In genomic region chr1:100036718-100037664, GRCh38 we compare ENCODE assay signal across 8 cellular contexts.
DNase-seq lines count a peak whose midpoint lies in the region; ATAC-seq and TF ChIP-seq lines count a peak whose summit lies in the region.

No MANE protein-coding gene starts in this region.

- BruUV-seq in Calu3 (replicated peaks; lab: Mats Ljungman, UMichigan), result TSS peak; percentile 91

- DNase-seq in Calu3 (no peak), HCEC 1CT (peak; percentile 64), RWPE1 (ENCODE audit: low spot score) (peak; percentile 31), SHP77 treated with DMSO at 0.1 percent for 48 hours (lab: John Stamatoyannopoulos, UW) (no peak), dedifferentiated amniotic fluid mesenchymal stem cell (ENCODE audit: extremely low spot score) (no peak)
- DNase-seq in effector memory CD8-positive, alpha-beta T cell, result no peak
- no peak for DNase-seq in stimulated activated CD4-positive, alpha-beta T cell treated with anti-CD3 and anti-CD28 coated beads, Interleukin-15, amount 100 ng/mL, for 24 hours

- no peaks in the 10 kb centered on the region for H3K27me3 Mint-ChIP-seq in Calu3 (ENCODE audit: unreplicated experiment)
- H3K27me3 Mint-ChIP-seq in effector memory CD8-positive, alpha-beta T cell, result no peaks in the 10 kb centered on the region

- peaks cover 17% of the 10 kb centered on the region for H3K4me1 ChIP-seq in mucosa of stomach (ENCODE audit: control insufficient read depth, insufficient read depth, low read length)

- H3K9me3 Mint-ChIP-seq in Calu3 (ENCODE audit: low read depth, unreplicated experiment), result no peaks in the 10 kb centered on the region
- H3K9me3 Mint-ChIP-seq in effector memory CD8-positive, alpha-beta T cell, result no peaks in the 10 kb centered on the region

- POLR2A ChIA-PET in RWPE1 (lab: Yijun Ruan, JAX; ENCODE audit: low non-redundant PET), result no interaction called here

- intact Hi-C loops in Calu3 (cut with micrococcal nuclease; ENCODE audit: unreplicated experiment), result loop anchor here (5.0 kb wide), 1 partner anchor 95 kb away; the partner anchor contains the start of genes SASS6 and TRMT13

- CTCF ChIA-PET in Calu3 (lab: Charles Lee), result interaction anchor here (1.1 kb wide), 1 partner anchor 185 kb away, joined by 3 read pairs; no protein-coding TSS in a partner anchor
- CTCF ChIA-PET in RWPE1 (lab: Yijun Ruan, JAX), result no interaction called here

- no peak for TF ChIP-seq CTCF in Calu3 (IDR thresholded peaks at IDR 0.05; ENCODE audit: unreplicated experiment)
- no peak for TF ChIP-seq CTCF in RWPE1 (conservative IDR thresholded peaks at IDR 0.05; ENCODE audit: low read depth)

- peak overlapping the region; percentile 90 for H3K9ac ChIP-seq in mucosa of stomach (ENCODE audit: low read length)

- H3K4me3 ChIP-seq in mucosa of stomach (ENCODE audit: low read length), result peak overlapping the region; percentile 71

- no peaks in the 10 kb centered on the region for H3K4me1 Mint-ChIP-seq in Calu3 (ENCODE audit: low read depth, unreplicated experiment)
- H3K4me1 Mint-ChIP-seq in effector memory CD8-positive, alpha-beta T cell (ENCODE audit: low read depth in 2 of 2), result peaks cover 18 to 39% of the 10 kb centered on the region in 2 donors

- ATAC-seq in effector memory CD8-positive, alpha-beta T cell (replicated peaks), result no peak

- no peaks in the 10 kb centered on the region for H3K36me3 ChIP-seq in mucosa of stomach (ENCODE audit: control insufficient read depth, insufficient read depth, low read length)

- peak overlapping the region; percentile 94 for H3K27ac Mint-ChIP-seq in Calu3 (ENCODE audit: unreplicated experiment)
- H3K27ac Mint-ChIP-seq in effector memory CD8-positive, alpha-beta T cell, result peak overlapping the region; percentile 99

- peaks cover 35% of the 10 kb centered on the region for H3K36me3 Mint-ChIP-seq in Calu3 (ENCODE audit: insufficient read depth, unreplicated experiment)
- H3K36me3 Mint-ChIP-seq in effector memory CD8-positive, alpha-beta T cell (ENCODE audit: insufficient read depth), result peaks cover 42% of the 10 kb centered on the region

- H3K27ac ChIP-seq in RWPE1, result peak overlapping the region; percentile 91

- no peaks in the 10 kb centered on the region for H3K9me3 ChIP-seq in mucosa of stomach (ENCODE audit: control insufficient read depth, low read length)

- H3K27me3 ChIP-seq in mucosa of stomach (ENCODE audit: control insufficient read depth, insufficient read depth, low read length), result no peaks in the 10 kb centered on the region

- H3K4me3 Mint-ChIP-seq in Calu3 (ENCODE audit: low read depth, unreplicated experiment), result peak overlapping the region; percentile 90
- H3K4me3 Mint-ChIP-seq in effector memory CD8-positive, alpha-beta T cell, result peak overlapping the region; percentile 95 to 98

Comparison
In these comparisons a context has a peak if more than half of its experiments do, and no peak if none do; other contexts are left out.
1. DNase-seq: peak in HCEC 1CT (single experiment) and RWPE1 (single experiment); none in Calu3 (single experiment), effector memory CD8-positive, alpha-beta T cell (0 of 3), SHP77 treated with DMSO at 0.1 percent for 48 hours (single experiment), dedifferentiated amniotic fluid mesenchymal stem cell (single experiment) and stimulated activated CD4-positive, alpha-beta T cell treated with anti-CD3 and anti-CD28 coated beads, Interleukin-15, amount 100 ng/mL, for 24 hours (single experiment).